ENCODE assay signal across 1 cellular context in the genomic region with DNA sequence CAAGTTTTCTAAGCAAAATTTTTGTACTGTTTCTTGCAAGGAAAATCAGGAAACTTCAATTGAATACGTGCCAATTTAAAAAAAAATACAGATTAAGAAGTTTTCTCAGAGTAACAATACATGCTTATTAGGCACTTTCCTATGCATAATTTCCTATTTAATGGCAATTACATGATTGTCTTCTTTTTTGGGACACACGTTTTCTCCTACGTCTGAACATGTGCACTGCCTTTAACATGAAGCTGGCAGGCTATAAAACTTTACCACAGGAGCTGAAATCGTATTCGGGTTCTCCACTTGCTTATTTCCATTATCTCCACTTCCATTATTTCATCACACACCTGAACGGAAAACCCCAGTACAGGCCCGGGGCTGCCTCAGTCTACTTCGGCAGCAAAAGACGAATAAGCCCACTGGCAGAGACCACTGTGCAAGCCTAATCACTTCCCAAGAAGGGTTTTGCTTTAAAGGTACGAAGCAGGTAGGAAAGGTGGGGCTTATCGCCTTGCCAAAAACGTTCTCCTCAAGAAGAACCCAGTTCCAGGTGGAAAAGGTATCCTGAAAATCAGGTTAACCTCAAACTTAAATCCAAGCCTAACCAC.
TF ChIP-seq lines count a peak whose summit lies in the region.

No MANE protein-coding gene starts in this region.

TF ChIP-seq in H1, 55 proteins besides CTCF, POLR2A, EP300 and RAD21:
- no peak for TF ChIP-seq CTBP2 (IDR thresholded peaks at IDR 0.05; ENCODE audit: borderline replicate concordance, insufficient read depth, insufficient read length, low read length)
- no peak for TF ChIP-seq CHD2 (IDR thresholded peaks at IDR 0.05; ENCODE audit: low read length)
- no peak for TF ChIP-seq NRF1 (IDR thresholded peaks at IDR 0.05; ENCODE audit: low read depth, low read length)
- no peak for TF ChIP-seq GABPA (IDR thresholded peaks at IDR 0.05; ENCODE audit: borderline replicate concordance, insufficient read depth, low read length)
- TF ChIP-seq RNF2 (IDR thresholded peaks at IDR 0.05; ENCODE audit: borderline replicate concordance, low read depth, low read length, missing control alignments, poor library complexity, severe bottlenecking): no peak
- TF ChIP-seq TAF1 (IDR thresholded peaks at IDR 0.05; ENCODE audit: low read depth, low read length): no peak
- no peak for TF ChIP-seq HDAC2 (IDR thresholded peaks at IDR 0.05; ENCODE audit: borderline replicate concordance in 1 of 2, low read depth in 2 of 2, low read length in 2 of 2)
- TF ChIP-seq PHF8 (conservative IDR thresholded peaks at IDR 0.05; ENCODE audit: low read depth, low read length): no peak
- TF ChIP-seq SIRT6 (IDR thresholded peaks at IDR 0.05; ENCODE audit: low read length): no peak
- no peak for TF ChIP-seq BACH1 (IDR thresholded peaks at IDR 0.05; ENCODE audit: low read length)
- TF ChIP-seq KDM5A (IDR thresholded peaks at IDR 0.05; ENCODE audit: low read length): no peak
- no peak for TF ChIP-seq RXRA (IDR thresholded peaks at IDR 0.05; ENCODE audit: insufficient read depth, low read depth, low read length)
- TF ChIP-seq CREB1 (IDR thresholded peaks at IDR 0.05): no peak
- TF ChIP-seq CBX5 (IDR thresholded peaks at IDR 0.05; ENCODE audit: low read depth, low read length): no peak
- no peak for TF ChIP-seq CBX8 (IDR thresholded peaks at IDR 0.05; ENCODE audit: borderline replicate concordance, low read depth, low read length)
- TF ChIP-seq RBBP5 (IDR thresholded peaks at IDR 0.05; ENCODE audit: borderline replicate concordance, low read depth, low read length): no peak
- TF ChIP-seq EZH2 (IDR thresholded peaks at IDR 0.05; ENCODE audit: low read depth, low read length, severe bottlenecking): no peak
- TF ChIP-seq, protein P1, sequence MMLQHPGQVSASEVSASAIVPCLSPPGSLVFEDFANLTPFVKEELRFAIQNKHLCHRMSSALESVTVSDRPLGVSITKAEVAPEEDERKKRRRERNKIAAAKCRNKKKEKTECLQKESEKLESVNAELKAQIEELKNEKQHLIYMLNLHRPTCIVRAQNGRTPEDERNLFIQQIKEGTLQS (IDR thresholded peaks at IDR 0.05; ENCODE audit: insufficient read depth, low read depth, low read length): no peak
- TF ChIP-seq SIX5 (IDR thresholded peaks at IDR 0.05; ENCODE audit: low read depth, low read length): no peak
